Comparison of ENCODE assay signal across 8 cellular contexts in the genomic region with DNA sequence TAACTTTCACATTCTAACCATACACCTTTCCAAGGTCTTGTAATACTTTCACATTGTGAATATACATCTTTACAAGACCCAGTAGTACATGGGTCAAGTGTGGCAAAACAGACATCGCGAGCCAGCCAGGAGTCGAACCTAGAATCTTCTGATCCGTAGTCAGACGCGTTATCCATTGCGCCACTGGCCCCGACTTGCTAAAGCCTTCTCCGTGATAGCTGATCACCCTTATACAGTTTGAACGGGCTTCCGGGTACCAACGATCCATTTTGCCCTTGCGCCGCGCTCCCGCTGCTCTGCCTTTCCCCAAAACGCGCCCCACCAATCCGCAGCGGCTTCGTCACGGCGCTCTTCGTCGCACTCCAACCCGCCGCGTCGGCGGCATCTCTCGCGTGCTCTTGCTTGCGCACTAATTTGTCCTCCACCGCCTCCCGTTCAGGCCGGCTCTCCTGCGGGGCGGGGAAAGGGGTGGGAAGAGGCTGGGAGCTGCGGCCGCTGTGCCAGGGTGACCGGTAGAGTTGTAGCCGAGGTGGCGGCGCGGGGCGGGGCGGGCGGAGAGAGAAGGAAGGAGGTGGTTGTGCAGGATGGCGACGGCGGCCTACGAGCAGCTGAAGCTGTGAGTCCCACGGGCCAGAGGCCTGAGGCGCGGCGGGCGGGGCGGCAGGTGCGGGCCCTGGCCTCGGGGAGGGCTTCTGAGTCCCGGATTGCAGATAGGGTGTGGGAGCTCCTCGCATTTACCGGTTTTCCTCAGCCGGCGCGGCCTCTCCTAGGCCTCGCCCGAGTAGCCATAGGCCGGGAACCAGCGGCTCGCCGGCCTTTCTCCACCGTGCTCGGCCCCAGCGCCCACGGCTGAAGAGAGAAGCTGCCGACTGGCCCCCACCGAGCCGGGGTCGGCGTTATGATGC. TPM values are rescaled to one million over a fixed set of nuclear protein-coding genes. Genes with fewer than 3 reads are reported as not detected.
A peak's percentile ranks its signal among the peaks of the same experiment; 100 is the strongest.
DNase-seq lines count a peak whose midpoint lies in the region; ATAC-seq and TF ChIP-seq lines count a peak whose summit lies in the region.

A gene with protein sequence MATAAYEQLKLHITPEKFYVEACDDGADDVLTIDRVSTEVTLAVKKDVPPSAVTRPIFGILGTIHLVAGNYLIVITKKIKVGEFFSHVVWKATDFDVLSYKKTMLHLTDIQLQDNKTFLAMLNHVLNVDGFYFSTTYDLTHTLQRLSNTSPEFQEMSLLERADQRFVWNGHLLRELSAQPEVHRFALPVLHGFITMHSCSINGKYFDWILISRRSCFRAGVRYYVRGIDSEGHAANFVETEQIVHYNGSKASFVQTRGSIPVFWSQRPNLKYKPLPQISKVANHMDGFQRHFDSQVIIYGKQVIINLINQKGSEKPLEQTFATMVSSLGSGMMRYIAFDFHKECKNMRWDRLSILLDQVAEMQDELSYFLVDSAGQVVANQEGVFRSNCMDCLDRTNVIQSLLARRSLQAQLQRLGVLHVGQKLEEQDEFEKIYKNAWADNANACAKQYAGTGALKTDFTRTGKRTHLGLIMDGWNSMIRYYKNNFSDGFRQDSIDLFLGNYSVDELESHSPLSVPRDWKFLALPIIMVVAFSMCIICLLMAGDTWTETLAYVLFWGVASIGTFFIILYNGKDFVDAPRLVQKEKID (plus strand): TSS at position 515 of the 905 bp plus-strand sequence. CDS start 70 bp downstream, at position 585.

- TF ChIP-seq POLR2A in GM15510 (IDR thresholded peaks at IDR 0.05; ENCODE audit: borderline replicate concordance, extremely low read depth, insufficient read length) = peak; percentile 77

- H3K27me3 Mint-ChIP-seq in T-helper 17 cell (no peaks in the 10 kb centered on the region), progenitor cell of endocrine pancreas (no peaks in the 10 kb centered on the region)

- peaks cover 43% of the 10 kb centered on the region for H3K4me1 Mint-ChIP-seq in T-helper 17 cell
- peaks cover 35% of the 10 kb centered on the region for H3K4me1 Mint-ChIP-seq in progenitor cell of endocrine pancreas (ENCODE audit: low read depth)

- H3K4me3 Mint-ChIP-seq in T-helper 17 cell (peak within 1 kb of the TSS; percentile 80), progenitor cell of endocrine pancreas (ENCODE audit: low read depth) (peak within 1 kb of the TSS; percentile 91)

- peaks cover 7% of the 10 kb centered on the region for H3K36me3 ChIP-seq in left ventricle myocardium inferior

- peak; percentile 84 for ATAC-seq in HG02885 (IDR thresholded peaks at IDR 0.05; ENCODE audit: poor library complexity, unreplicated experiment)
- peak; percentile 87 for ATAC-seq in T-helper 17 cell

- H3K9me3 Mint-ChIP-seq in progenitor cell of endocrine pancreas (ENCODE audit: low read depth) = no peaks in the 10 kb centered on the region

- peak within 1 kb of the TSS; percentile 84 for H3K27ac Mint-ChIP-seq in T-helper 17 cell
- peak within 1 kb of the TSS; percentile 100 for H3K27ac Mint-ChIP-seq in progenitor cell of endocrine pancreas

- H3K27me3 ChIP-seq in left ventricle myocardium inferior (ENCODE audit: low read depth) = no peaks in the 10 kb centered on the region

- DNase-seq in NCI-H1694 treated with DMSO at 0.1 percent for 48 hours (lab: John Stamatoyannopoulos, UW) (peak; percentile 85), T-helper 17 cell (peak; percentile 90 to 95 (median 91)), amygdala (lab: John Stamatoyannopoulos, UW) (peak; percentile 84 to 100 (median 96)), left ventricle myocardium inferior (peak; percentile 98), progenitor cell of endocrine pancreas (ENCODE audit: low spot score, unreplicated experiment) (peak; percentile 93), ureter (ENCODE audit: low spot score) (peak; percentile 98)

- TF ChIP-seq CTCF in left ventricle myocardium inferior (IDR thresholded peaks at IDR 0.05; ENCODE audit: borderline replicate concordance) (no peak), progenitor cell of endocrine pancreas (IDR thresholded peaks at IDR 0.05; ENCODE audit: unreplicated experiment) (no peak)

- H3K36me3 Mint-ChIP-seq in T-helper 17 cell (ENCODE audit: low read depth) (peaks cover 11% of the 10 kb centered on the region), progenitor cell of endocrine pancreas (ENCODE audit: insufficient read depth) (peaks cover 9% of the 10 kb centered on the region)

- no peaks in the 10 kb centered on the region for H3K9me3 ChIP-seq in T-helper 17 cell (ENCODE audit: control insufficient read depth, low read length, poor library complexity, severe bottlenecking)
- no peaks in the 10 kb centered on the region for H3K9me3 ChIP-seq in left ventricle myocardium inferior (replicated peaks)

- intact Hi-C loops in left ventricle myocardium inferior (cut with micrococcal nuclease) = no loop called here

- H3K4me1 ChIP-seq in left ventricle myocardium inferior = peaks cover 75% of the 10 kb centered on the region

- peak within 1 kb of the TSS; percentile 86 for H3K27ac ChIP-seq in left ventricle myocardium inferior (replicated peaks)

- peak within 1 kb of the TSS; percentile 72 for H3K4me3 ChIP-seq in left ventricle myocardium inferior

RNA-seq across cellular contexts. Expression of the gene that starts here (rescaled TPM):
- total RNA-seq in T-helper 17 cell = 10 to 100 TPM; 61.0 to 62.5 TPM
- total RNA-seq in left ventricle myocardium inferior = 20.9 TPM
- total RNA-seq in progenitor cell of endocrine pancreas = 56.7 and 61.3 TPM in 2 replicates
- total RNA-seq in ureter = 62.5 TPM

Comparison
In these comparisons a context has a peak if more than half of its experiments do, and no peak if none do; other contexts are left out.
1. Peak in every context shown above with its lines: DNase-seq, ATAC-seq, H3K4me3 ChIP-seq and H3K27ac ChIP-seq.